ENCODE assay signal across 1 cellular context in genomic region chr14:77113644-77114043, GRCh38.
TF ChIP-seq lines count a peak whose summit lies in the region.

No MANE protein-coding gene starts in this region.

TF ChIP-seq in SK-N-SH, 30 proteins besides CTCF, POLR2A, EP300 and RAD21 (continued from another document):
- TF ChIP-seq GATA2 (CRISPR knock-in tag; IDR thresholded peaks at IDR 0.05) (no peak), SIN3A (IDR thresholded peaks at IDR 0.05; ENCODE audit: borderline replicate concordance, low read depth, low read length) (no peak), TCF12 (IDR thresholded peaks at IDR 0.05) (no peak), TAF1 (IDR thresholded peaks at IDR 0.05; ENCODE audit: borderline replicate concordance, low read depth, low read length) (no peak), NRF1 (IDR thresholded peaks at IDR 0.05; ENCODE audit: low read depth, low read length) (no peak), NFIC (IDR thresholded peaks at IDR 0.05; ENCODE audit: borderline replicate concordance) (no peak), IRF3 (IDR thresholded peaks at IDR 0.05; ENCODE audit: low read depth, low read length) (no peak), RFX5 (IDR thresholded peaks at IDR 0.05; ENCODE audit: low read length) (no peak), PBX3 (IDR thresholded peaks at IDR 0.05) (no peak), USF1 (IDR thresholded peaks at IDR 0.05; ENCODE audit: borderline replicate concordance, low read depth) (no peak)
TF ChIP-seq in SK-N-SH: peak in this region for 0.
